In the genomic region with DNA sequence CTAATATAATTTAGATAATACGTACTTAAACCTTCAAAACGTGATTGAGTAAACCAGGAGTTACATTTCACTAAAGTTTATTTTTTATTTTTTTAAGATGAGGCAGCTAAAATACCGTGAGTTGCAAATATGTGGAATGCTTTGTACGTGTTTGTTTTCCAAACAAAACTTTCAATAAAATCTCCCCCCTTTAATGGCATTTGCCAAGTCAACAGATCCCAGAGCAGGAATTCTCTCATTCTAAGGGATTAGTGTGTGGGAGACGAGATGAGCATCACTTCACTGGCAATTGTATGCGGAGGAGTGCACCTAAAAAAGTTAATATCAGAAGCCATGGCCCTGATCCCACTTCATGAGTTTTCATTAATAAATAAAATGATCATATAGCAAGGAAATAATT, we compare ENCODE assay signal across 14 cellular contexts.
"Had no signal": no experiment of that assay in that cellular context is flagged by ENCODE, and none has a peak within 500 bp of the region (broad histone marks: within the 10 kb centered on the region; RNA-seq: fewer than 3 reads in every experiment).

No MANE protein-coding gene starts in this region.

- H3K27ac ChIP-seq: esophagus squamous epithelium, foreskin keratinocyte, left lung, parathyroid adenoma, transverse colon had no signal

- H3K4me3 ChIP-seq: esophagus squamous epithelium, left lung, transverse colon had no signal

- DNase-seq: activated CD4-positive, alpha-beta T cell treated with anti-CD3 and anti-CD28 coated beads, Interleukin-2, amount 50 U/mL, for 48 hours; activated CD4-positive, CD25-positive, alpha-beta regulatory T cell treated with anti-CD3 and anti-CD28 coated beads, Interleukin-2, amount 50 U/mL, for 72 hours; activated gamma-delta T cell treated with Interleukin-2 at 50 U/mL for 16 hours; activated naive CD8-positive, alpha-beta T cell treated with anti-CD3 and anti-CD28 coated beads for 36 hours; activated T-cell treated with anti-CD3 and anti-CD28 coated beads, Interleukin-2, amount 50 U/mL, for 4 hours; anterior cingulate cortex; esophagus squamous epithelium; left lung; retina; transverse colon had no signal

- H3K36me3 ChIP-seq: esophagus squamous epithelium, left lung, transverse colon had no signal

- H3K79me2 ChIP-seq: parathyroid adenoma had no signal

- H3K9ac ChIP-seq: parathyroid adenoma had no signal

- H3K27me3 ChIP-seq: esophagus squamous epithelium, foreskin keratinocyte, left lung, transverse colon had no signal

- FAIRE-seq: bronchial epithelial cell had no signal

- ATAC-seq: activated T-cell treated with anti-CD3 and anti-CD28 coated beads, Interleukin-2, amount 50 U/mL, for 4 hours; stimulated activated memory B cell treated with anti-CD40 and anti-IgM and Interleukin-4, amounts not matched to agents 10 μg/mL and 1 μg/mL and 100 μg/mL, for 72 hours had no signal

- H3K4me1 ChIP-seq: esophagus squamous epithelium, foreskin keratinocyte, left lung, parathyroid adenoma, transverse colon had no signal

- H3K9me3 ChIP-seq: esophagus squamous epithelium, left lung, transverse colon had no signal
